In the genomic region with DNA sequence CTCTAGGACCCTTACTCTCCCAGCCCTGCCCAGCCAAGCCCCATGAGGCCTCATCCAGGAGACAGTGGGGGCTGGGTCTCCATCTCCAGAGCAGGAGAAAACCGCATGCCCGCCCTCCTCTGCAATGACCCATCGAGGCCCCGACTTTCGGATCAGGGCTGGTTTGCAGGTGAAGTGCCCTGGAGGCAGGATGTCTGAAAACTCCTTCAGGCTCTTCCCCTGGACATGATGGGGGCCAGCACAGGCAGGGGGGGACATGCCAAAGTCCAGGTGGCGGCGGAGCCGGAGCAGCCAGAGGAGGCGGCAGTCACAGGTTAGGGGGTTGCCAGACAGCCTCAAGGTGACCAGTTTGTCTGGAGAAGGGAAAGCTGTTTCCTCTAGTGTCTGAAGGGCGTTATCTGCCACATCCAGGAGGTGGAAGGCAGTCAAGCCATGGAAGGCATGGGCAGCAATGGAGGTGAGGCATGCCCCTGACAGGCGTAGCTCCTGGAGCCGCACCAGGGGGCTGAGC, we compare ENCODE assay signal across 37 cellular contexts. TPM values are rescaled to one million over a fixed set of nuclear protein-coding genes. Genes with fewer than 3 reads are reported as not detected.
"Had no signal": no experiment of that assay in that cellular context is flagged by ENCODE, and none has a peak within 500 bp of the region (broad histone marks: within the 10 kb centered on the region; RNA-seq: fewer than 3 reads in every experiment).

No MANE protein-coding gene starts in this region.

- H3K4me1 ChIP-seq: esophagus muscularis mucosa, foreskin keratinocyte, heart right ventricle, left ventricle myocardium inferior, lower lobe of right lung, prostate gland, right atrium auricular region, testis, tibial artery had no signal

- H3K79me2 ChIP-seq: parathyroid adenoma had no signal

- H3K9me3 ChIP-seq: esophagus muscularis mucosa, heart right ventricle, left ventricle myocardium inferior, lower lobe of right lung, neutrophil, prostate gland, right atrium auricular region, testis, tibial artery had no signal

- H2AFZ ChIP-seq: parathyroid adenoma had no signal

- H3K4me3 ChIP-seq: dorsolateral prefrontal cortex, esophagus muscularis mucosa, heart right ventricle, left ventricle myocardium inferior, lower lobe of right lung, prostate gland, right atrium auricular region, testis, tibial artery had no signal

- DNase-seq: dorsolateral prefrontal cortex; effector CD8-positive, alpha-beta T cell; foreskin keratinocyte; glutamatergic neuron; heart right ventricle; hippocampal formation; immature natural killer cell; islet precursor cell; kidney glomerular epithelial cell; left colon; left ventricle myocardium inferior; lower lobe of right lung; naive thymus-derived CD8-positive, alpha-beta T cell; stimulated activated CD4-positive, alpha-beta T cell treated with anti-CD3 and anti-CD28 coated beads, Interleukin-2, amount 100 ng/mL, for 24 hours; stimulated activated CD4-positive, alpha-beta T cell treated with anti-CD3 and anti-CD28 coated beads, Interleukin-4, amount 100 ng/mL, for 24 hours; stimulated activated naive CD8-positive, alpha-beta T cell treated with anti-CD3 and anti-CD28 coated beads, Interleukin-15, Interleukin-2, amounts not matched to agents 100 U/mL and 50 U/mL, for 24 hours; substantia nigra; testis; tibial artery had no signal

- ATAC-seq: foreskin keratinocyte; heart right ventricle; left colon; lower lobe of right lung; naive thymus-derived CD8-positive, alpha-beta T cell; sciatic nerve; stimulated activated effector memory CD8-positive, alpha-beta T cell treated with anti-CD3 and anti-CD28 coated beads, Interleukin-12 subunit alpha, Interleukin-12 subunit beta, amount 100 ng/mL, for 72 hours; stimulated activated naive CD8-positive, alpha-beta T cell treated with anti-CD3 and anti-CD28 coated beads, Interleukin-15, Interleukin-2, amounts not matched to agents 100 U/mL and 50 U/mL, for 24 hours had no signal

- H3K4me3 Mint-ChIP-seq: immature natural killer cell; naive thymus-derived CD8-positive, alpha-beta T cell; type B pancreatic cell had no signal

- H3K27me3 ChIP-seq: dorsolateral prefrontal cortex, right atrium auricular region, testis had no signal

- H3K36me3 Mint-ChIP-seq: stimulated activated effector memory CD8-positive, alpha-beta T cell treated with anti-CD3 and anti-CD28 coated beads, Interleukin-12 subunit alpha, Interleukin-12 subunit beta, amount 100 ng/mL, for 72 hours; type B pancreatic cell had no signal

- FAIRE-seq: colon, endothelial cell of umbilical vein had no signal

- H3K27ac Mint-ChIP-seq: type B pancreatic cell had no signal

- H3K36me3 ChIP-seq: esophagus muscularis mucosa, heart right ventricle, left ventricle myocardium inferior, lower lobe of right lung, neutrophil, prostate gland, right atrium auricular region, tibial artery had no signal

- H3K9me3 Mint-ChIP-seq: immature natural killer cell; naive thymus-derived CD8-positive, alpha-beta T cell; stimulated activated effector memory CD8-positive, alpha-beta T cell treated with anti-CD3 and anti-CD28 coated beads, Interleukin-12 subunit alpha, Interleukin-12 subunit beta, amount 100 ng/mL, for 72 hours; type B pancreatic cell had no signal

- H3K27ac ChIP-seq: dorsolateral prefrontal cortex, esophagus muscularis mucosa, foreskin keratinocyte, heart right ventricle, left ventricle myocardium inferior, lower lobe of right lung, neutrophil, parathyroid adenoma, prostate gland, right atrium auricular region, testis, tibial artery had no signal

- H3K9ac ChIP-seq: parathyroid adenoma had no signal

RNA-seq across cellular contexts. Expression of gene LINGO4, which starts 3.9 kb away (rescaled TPM):
- total RNA-seq: cerebellum; endothelial cell of umbilical vein; epithelial cell of proximal tubule; esophagus muscularis mucosa; fibroblast of lung; foreskin keratinocyte; mesenteric fat pad; myocyte; naive thymus-derived CD8-positive, alpha-beta T cell; sciatic nerve had no signal
- polyA plus RNA-seq: endothelial cell of umbilical vein; fibroblast of lung; foreskin keratinocyte; naive thymus-derived CD8-positive, alpha-beta T cell; neural cell had no signal

RNA-seq across cellular contexts. Expression of gene RORC, which starts 30.2 kb away (rescaled TPM):
- total RNA-seq: endothelial cell of umbilical vein; epithelial cell of proximal tubule; foreskin keratinocyte; naive thymus-derived CD8-positive, alpha-beta T cell had no signal
- polyA plus RNA-seq: endothelial cell of umbilical vein, fibroblast of lung had no signal

RNA-seq across cellular contexts. Expression of gene C2CD4D, which starts 38.3 kb away (rescaled TPM):
- total RNA-seq: cerebellum, endothelial cell of umbilical vein, esophagus muscularis mucosa, fibroblast of lung, heart right ventricle, left ventricle myocardium inferior, mesenteric fat pad, myocyte, right atrium auricular region, skeletal muscle tissue, urinary bladder had no signal
- polyA plus RNA-seq: endothelial cell of umbilical vein, fibroblast of lung, neural cell had no signal
